9 cellular contexts compared by ENCODE assay signal in the genomic region with DNA sequence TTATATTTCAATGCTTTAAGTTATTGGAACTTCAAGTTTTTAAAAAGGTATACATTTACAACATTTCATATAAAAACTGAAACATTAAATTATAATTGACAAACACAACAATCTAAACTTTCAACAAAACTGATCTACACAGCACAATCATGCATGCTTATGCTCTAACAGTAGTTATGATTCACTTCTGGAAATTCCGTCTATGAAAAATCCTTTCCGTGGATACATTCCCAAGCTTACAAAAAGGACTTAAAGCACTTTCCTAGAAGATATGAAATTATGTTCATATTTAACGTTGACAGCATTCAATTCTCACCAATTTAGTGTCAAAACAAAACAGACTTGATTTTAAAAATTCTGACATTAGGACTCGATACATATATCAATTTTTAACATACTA. TPM values are rescaled to one million over a fixed set of nuclear protein-coding genes. Genes with fewer than 3 reads are reported as not detected.
A peak's percentile ranks its signal among the peaks of the same experiment; 100 is the strongest.
DNase-seq lines count a peak whose midpoint lies in the region; ATAC-seq and TF ChIP-seq lines count a peak whose summit lies in the region.
"Had no signal": no experiment of that assay in that cellular context is flagged by ENCODE, and none has a peak within 500 bp of the region (broad histone marks: within the 10 kb centered on the region; RNA-seq: fewer than 3 reads in every experiment).

No MANE protein-coding gene starts in this region.

- peak overlapping the region; percentile 90 for H3K4me3 ChIP-seq in DOHH2 (ENCODE audit: low read length)
- peak overlapping the region; percentile 76 to 99; a peak in 3 of 4 replicates for H3K4me3 ChIP-seq in Panc1 (ENCODE audit: low read depth in 2 of 2, low read length in 2 of 2)
- H3K4me3 ChIP-seq in neutrophil (ENCODE audit: low read depth in 1 of 2, low read length in 1 of 2), result no peak overlapping the region
- peak overlapping the region in 2 of 4 donors; percentile 89 to 100 for H3K4me3 ChIP-seq in tibial nerve

- H3K27ac ChIP-seq in DOHH2 (ENCODE audit: low read depth, low read length), result no peak overlapping the region
- H3K27ac ChIP-seq in Panc1 (ENCODE audit: low read length), result peak overlapping the region; percentile 83; the same call in 1 of the 2 replicates
- peak overlapping the region; percentile 98 for H3K27ac ChIP-seq in neutrophil
- H3K27ac ChIP-seq in tibial nerve, result peak overlapping the region in 1 of 4 donors; percentile 42

- no TSS peak for BruUV-seq in Panc1 (replicated peaks; lab: Mats Ljungman, UMichigan)

- peaks cover 24% of the 10 kb centered on the region for H3K27me3 Mint-ChIP-seq in endothelial cell (ENCODE audit: unreplicated experiment)

- ATAC-seq in Panc1, result no peak

- H3K36me3 ChIP-seq in DOHH2 (ENCODE audit: control insufficient read depth, low read length) (peaks cover 95% of the 10 kb centered on the region), Panc1 (ENCODE audit: control insufficient read depth, insufficient read depth, low read length) (peaks cover 78% of the 10 kb centered on the region), neutrophil (peaks cover 64% of the 10 kb centered on the region), tibial nerve (peaks cover 10 to 71% (median 37%) of the 10 kb centered on the region in 3 donors)

- TF ChIP-seq POLR2A in tibial nerve (IDR thresholded peaks at IDR 0.05), result no peak

- in situ Hi-C loops in Panc1 (cut with HindIII; ENCODE audit: low pct_unique_long_range_greater_than_20kb, low sequenced_read_pairs), result no loop called here

- peaks cover 87% of the 10 kb centered on the region for H3K79me2 ChIP-seq in DOHH2 (ENCODE audit: control insufficient read depth, low read length)

- peak overlapping the region; percentile 79 for H3K4me2 ChIP-seq in DOHH2 (ENCODE audit: low read length)

- DNase-seq in Panc1 (ENCODE audit: low read depth, low spot score) (no peak), endothelial cell (ENCODE audit: low spot score) (no peak), inferior parietal cortex (ENCODE audit: extremely low spot score) (no peak), tibial nerve (ENCODE audit: low spot score in 2 of 2) (no peak), D341Med (ENCODE audit: low spot score) (no peak)
- no peak for DNase-seq in activated CD8-positive, alpha-beta memory T cell treated with anti-CD3 and anti-CD28 coated beads for 24 hours
- DNase-seq: hypothalamus had no signal

- POLR2A ChIA-PET in Panc1 (lab: Charles Lee), result no interaction called here

- peaks cover 66% of the 10 kb centered on the region for H3K36me3 Mint-ChIP-seq in endothelial cell (ENCODE audit: low read depth, unreplicated experiment)

- TF ChIP-seq EP300 in tibial nerve (IDR thresholded peaks at IDR 0.05), result no peak

- H3K9me3 Mint-ChIP-seq in endothelial cell (ENCODE audit: unreplicated experiment), result no peaks in the 10 kb centered on the region

- intact Hi-C loops in Panc1 (cut with micrococcal nuclease; ENCODE audit: unreplicated experiment), result no loop called here

- TF ChIP-seq CTCF in DOHH2 (IDR thresholded peaks at IDR 0.05; ENCODE audit: low read depth, low read length, poor library complexity, severe bottlenecking), result no peak
- TF ChIP-seq CTCF in Panc1 (IDR thresholded peaks at IDR 0.05), result no peak
- TF ChIP-seq CTCF in endothelial cell (IDR thresholded peaks at IDR 0.05; ENCODE audit: unreplicated experiment), result no peak
- TF ChIP-seq CTCF in neutrophil (IDR thresholded peaks at IDR 0.05), result no peak
- TF ChIP-seq CTCF in tibial nerve (IDR thresholded peaks at IDR 0.05), result no peak

- H3K9me2 ChIP-seq in DOHH2 (replicated peaks; ENCODE audit: control insufficient read depth, low read length), result no peaks in the 10 kb centered on the region

- H4K20me1 ChIP-seq in DOHH2 (ENCODE audit: control insufficient read depth, insufficient read depth, low read depth, low read length), result peaks cover 67% of the 10 kb centered on the region

- no peaks in the 10 kb centered on the region for H3K9me3 ChIP-seq in DOHH2 (ENCODE audit: control insufficient read depth, insufficient read depth, low read length)
- H3K9me3 ChIP-seq in Panc1 (ENCODE audit: control insufficient read depth, insufficient read depth, low read depth, low read length), result no peaks in the 10 kb centered on the region
- no peaks in the 10 kb centered on the region for H3K9me3 ChIP-seq in neutrophil
- no peaks in the 10 kb centered on the region for H3K9me3 ChIP-seq in tibial nerve

- H3K4me1 ChIP-seq in DOHH2 (ENCODE audit: control insufficient read depth, low read length), result peaks cover 36% of the 10 kb centered on the region
- H3K4me1 ChIP-seq in Panc1 (ENCODE audit: control insufficient read depth, insufficient read depth, low read length), result peaks cover 57% of the 10 kb centered on the region
- H3K4me1 ChIP-seq in neutrophil (ENCODE audit: control insufficient read depth in 1 of 2, insufficient read depth in 1 of 2, low read depth in 1 of 2, low read length in 1 of 2), result peaks cover 45 to 47% of the 10 kb centered on the region in 2 experiments
- H3K4me1 ChIP-seq in tibial nerve, result peaks cover 0 to 79% (median 41%) of the 10 kb centered on the region in 4 donors

- 6 to 8% methylated on average over 4 of the region's 4 CpGs for WGBS in tibial nerve, 2 donors

- no peaks in the 10 kb centered on the region for H3K27me3 ChIP-seq in DOHH2 (ENCODE audit: control insufficient read depth, low read length)
- no peaks in the 10 kb centered on the region for H3K27me3 ChIP-seq in Panc1 (ENCODE audit: control insufficient read depth, insufficient read depth, low read length)
- H3K27me3 ChIP-seq in neutrophil, result no peaks in the 10 kb centered on the region
- no peaks in the 10 kb centered on the region for H3K27me3 ChIP-seq in tibial nerve

- peaks cover 78% of the 10 kb centered on the region for H3F3A ChIP-seq in DOHH2 (ENCODE audit: control insufficient read depth, insufficient read depth)

- H3K4me3 Mint-ChIP-seq in endothelial cell (ENCODE audit: unreplicated experiment), result peak overlapping the region; percentile 99

- peaks cover 65% of the 10 kb centered on the region for H3K4me1 Mint-ChIP-seq in endothelial cell (ENCODE audit: unreplicated experiment)

- CTCF ChIA-PET in Panc1 (lab: Charles Lee), result no interaction called here

- H3K27ac Mint-ChIP-seq in endothelial cell (ENCODE audit: unreplicated experiment), result no peak overlapping the region

RNA-seq across cellular contexts. Expression of a gene that starts 3.7 kb away (rescaled TPM):
- total RNA-seq in Panc1 (2021; ENCODE audit: unreplicated experiment) (587 TPM), endothelial cell (ENCODE audit: unreplicated experiment) (852 TPM), tibial nerve (100 to 1,000 TPM; 473 to 711 (median 678) TPM)
- 477 TPM for polyA plus RNA-seq in Panc1 (2012; ENCODE audit: insufficient read length)

Comparison
In these comparisons a context has a peak if more than half of its experiments do, and no peak if none do; other contexts are left out.
1. H3K4me3 ChIP-seq: peak in DOHH2 (single experiment) and Panc1 (2 of 2); none in neutrophil (0 of 2).